Comparison of ENCODE assay signal across 13 cellular contexts in genomic region chr10:78438094-78438906, GRCh38.
DNase-seq lines count a peak whose midpoint lies in the region; ATAC-seq and TF ChIP-seq lines count a peak whose summit lies in the region.
"Had no signal": no experiment of that assay in that cellular context is flagged by ENCODE, and none has a peak within 500 bp of the region (broad histone marks: within the 10 kb centered on the region; RNA-seq: fewer than 3 reads in every experiment).

No MANE protein-coding gene starts in this region.

- peak; percentile 67 for ATAC-seq in HG03565 (IDR thresholded peaks at IDR 0.05; ENCODE audit: unreplicated experiment)

- no peaks in the 10 kb centered on the region for H3K27me3 ChIP-seq in uterus
- H3K27me3 ChIP-seq: ascending aorta, suprapubic skin had no signal

- no peak overlapping the region for H3K4me3 ChIP-seq in uterus
- H3K4me3 ChIP-seq: ascending aorta, suprapubic skin had no signal

- no peaks in the 10 kb centered on the region for H3K36me3 ChIP-seq in uterus
- H3K36me3 ChIP-seq: ascending aorta, neutrophil, suprapubic skin had no signal

- peaks cover 19% of the 10 kb centered on the region for H3K27me3 Mint-ChIP-seq in activated T-cell treated with anti-CD3 and anti-CD28 coated beads, Interleukin-2, amount 50 U/mL, for 24 hours
- H3K27me3 Mint-ChIP-seq in brain: peaks cover 4% of the 10 kb centered on the region
- H3K27me3 Mint-ChIP-seq: activated CD4-positive, alpha-beta T cell treated with anti-CD3 and anti-CD28 coated beads, Interleukin-2, amount 10 ng/mL, durations not matched to agents 7 days and 5 days had no signal

- H3K4me1 Mint-ChIP-seq in activated T-cell treated with anti-CD3 and anti-CD28 coated beads, Interleukin-2, amount 50 U/mL, for 24 hours (ENCODE audit: low read depth): peaks cover 2% of the 10 kb centered on the region
- H3K4me1 Mint-ChIP-seq in brain: peaks cover 67% of the 10 kb centered on the region
- H3K4me1 Mint-ChIP-seq: activated CD4-positive, alpha-beta T cell treated with anti-CD3 and anti-CD28 coated beads, Interleukin-2, amount 10 ng/mL, durations not matched to agents 7 days and 5 days had no signal

- no peaks in the 10 kb centered on the region for H3K9me3 Mint-ChIP-seq in activated T-cell treated with anti-CD3 and anti-CD28 coated beads, Interleukin-2, amount 50 U/mL, for 24 hours
- no peaks in the 10 kb centered on the region for H3K9me3 Mint-ChIP-seq in brain
- H3K9me3 Mint-ChIP-seq: activated CD4-positive, alpha-beta T cell treated with anti-CD3 and anti-CD28 coated beads, Interleukin-2, amount 10 ng/mL, durations not matched to agents 7 days and 5 days had no signal

- H3K27ac Mint-ChIP-seq in activated T-cell treated with anti-CD3 and anti-CD28 coated beads, Interleukin-2, amount 50 U/mL, for 24 hours: no peak overlapping the region
- peak overlapping the region in 4 of 5 experiments; percentile 39 to 91 (median 88) for H3K27ac Mint-ChIP-seq in brain
- H3K27ac Mint-ChIP-seq: activated CD4-positive, alpha-beta T cell treated with anti-CD3 and anti-CD28 coated beads, Interleukin-2, amount 10 ng/mL, durations not matched to agents 7 days and 5 days had no signal

- intact Hi-C loops in posterior vena cava (cut with DNase I) (no loop called here), uterus (cut with DNase I; ENCODE audit: low total_unique reads) (no loop called here)

- H3K9me3 ChIP-seq in uterus: no peaks in the 10 kb centered on the region
- H3K9me3 ChIP-seq: ascending aorta, neutrophil, suprapubic skin had no signal

- DNase-seq in activated T-cell treated with anti-CD3 and anti-CD28 coated beads, Interleukin-2, amount 50 U/mL, for 24 hours: peak; percentile 33
- DNase-seq in activated T-cell treated with anti-CD3 and anti-CD28 coated beads, Interleukin-2, amount 50 U/mL, for 1 hour: no peak
- DNase-seq in posterior vena cava (ENCODE audit: low spot score): peak; percentile 58
- no peak for DNase-seq in uterus
- DNase-seq in dermis blood vessel endothelial cell: no peak
- no peak for DNase-seq in occipital lobe (lab: John Stamatoyannopoulos, UW)
- DNase-seq: activated CD4-positive, alpha-beta T cell treated with anti-CD3 and anti-CD28 coated beads, Interleukin-2, amount 10 ng/mL, durations not matched to agents 7 days and 5 days; NCI-H2227 treated with DMSO at 0.1 percent for 48 hours had no signal

- H3K4me3 Mint-ChIP-seq in activated T-cell treated with anti-CD3 and anti-CD28 coated beads, Interleukin-2, amount 50 U/mL, for 24 hours: no peak overlapping the region
- H3K4me3 Mint-ChIP-seq in brain: no peak overlapping the region
- H3K4me3 Mint-ChIP-seq: activated CD4-positive, alpha-beta T cell treated with anti-CD3 and anti-CD28 coated beads, Interleukin-2, amount 10 ng/mL, durations not matched to agents 7 days and 5 days had no signal

- H3K36me3 Mint-ChIP-seq in activated T-cell treated with anti-CD3 and anti-CD28 coated beads, Interleukin-2, amount 50 U/mL, for 24 hours (ENCODE audit: low read depth): no peaks in the 10 kb centered on the region
- H3K36me3 Mint-ChIP-seq in brain: no peaks in the 10 kb centered on the region

- peak overlapping the region in 1 of 2 donors; percentile 63 for H3K27ac ChIP-seq in uterus
- H3K27ac ChIP-seq: ascending aorta, neutrophil, suprapubic skin had no signal

- TF ChIP-seq CTCF in brain (conservative IDR thresholded peaks at IDR 0.05) (no peak), uterus (IDR thresholded peaks at IDR 0.05) (no peak)

- no peak for TF ChIP-seq POLR2A in uterus (IDR thresholded peaks at IDR 0.05)

- peaks cover 7 to 17% of the 10 kb centered on the region in 2 donors for H3K4me1 ChIP-seq in uterus

Comparison
In these comparisons a context has a peak if more than half of its experiments do, and no peak if none do; other contexts are left out.
1. DNase-seq: peak in activated T-cell treated with anti-CD3 and anti-CD28 coated beads, Interleukin-2, amount 50 U/mL, for 24 hours (single experiment) and posterior vena cava (single experiment); none in activated T-cell treated with anti-CD3 and anti-CD28 coated beads, Interleukin-2, amount 50 U/mL, for 1 hour (single experiment), uterus (0 of 2), dermis blood vessel endothelial cell (single experiment) and occipital lobe (single experiment).